12 cellular contexts compared by ENCODE assay signal in genomic region chr5:41770799-41771198, GRCh38.
DNase-seq lines count a peak whose midpoint lies in the region; ATAC-seq and TF ChIP-seq lines count a peak whose summit lies in the region.
"Had no signal": no experiment of that assay in that cellular context is flagged by ENCODE, and none has a peak within 500 bp of the region (broad histone marks: within the 10 kb centered on the region; RNA-seq: fewer than 3 reads in every experiment).

No MANE protein-coding gene starts in this region.

- no peak overlapping the region for H3K27ac ChIP-seq in prostate gland

- ATAC-seq in GM19035 (IDR thresholded peaks at IDR 0.05; ENCODE audit: unreplicated experiment) (peak; percentile 88), GM21786 (IDR thresholded peaks at IDR 0.05; ENCODE audit: unreplicated experiment) (peak; percentile 88), HG03135 (IDR thresholded peaks at IDR 0.05; ENCODE audit: unreplicated experiment) (peak; percentile 93), left colon (no peak)
- ATAC-seq: naive thymus-derived CD8-positive, alpha-beta T cell had no signal

- TF ChIP-seq POLR2A in prostate gland (IDR thresholded peaks at IDR 0.05): no peak

- no peaks in the 10 kb centered on the region for H3K36me3 ChIP-seq in prostate gland

- no peak overlapping the region for H3K4me3 ChIP-seq in prostate gland

- no peaks in the 10 kb centered on the region for H3K27me3 ChIP-seq in prostate gland (replicated peaks; ENCODE audit: insufficient read depth)

- no peaks in the 10 kb centered on the region for H3K9me3 ChIP-seq in prostate gland

- TF ChIP-seq CTCF in prostate gland (IDR thresholded peaks at IDR 0.05): no peak

- DNase-seq in cerebellum (ENCODE audit: low spot score) (no peak), left colon (no peak), prostate gland (ENCODE audit: low spot score) (no peak), DMS 273 (lab: John Stamatoyannopoulos, UW; ENCODE audit: unreplicated experiment) (no peak)
- DNase-seq: activated CD4-positive, alpha-beta T cell treated with anti-CD3 and anti-CD28 coated beads, Interleukin-2, amount 10 ng/mL, durations not matched to agents 7 days and 5 days; activated naive CD4-positive, alpha-beta T cell treated with anti-CD3 and anti-CD28 coated beads, Interleukin-2, amount 50 U/mL, for 16 hours; kidney; naive thymus-derived CD8-positive, alpha-beta T cell; NCI-H82 had no signal

- H3K4me1 ChIP-seq in prostate gland (replicated peaks): no peaks in the 10 kb centered on the region

- intact Hi-C loops in left colon (cut with DNase I, micrococcal nuclease): no loop called here
- intact Hi-C loops in prostate gland (cut with DNase I): no loop called here
